ENCODE assay signal across 3 cellular contexts in genomic region chr9:32300373-32300772, GRCh38.
TF ChIP-seq lines count a peak whose summit lies in the region.

No MANE protein-coding gene starts in this region.

TF ChIP-seq in GM23338, 12 proteins besides CTCF, POLR2A, EP300 and RAD21:
- TF ChIP-seq STAT1 (IDR thresholded peaks at IDR 0.05; ENCODE audit: unreplicated experiment) (no peak), JUNB (IDR thresholded peaks at IDR 0.05; ENCODE audit: unreplicated experiment) (no peak), EZH2phosphoT487 (IDR thresholded peaks at IDR 0.05; ENCODE audit: unreplicated experiment) (no peak), ZNF331 (CRISPR knock-in tag; IDR thresholded peaks at IDR 0.05; ENCODE audit: low read depth) (no peak)
TF ChIP-seq in GM23338: peak in this region for 0.

TF ChIP-seq in H1, 55 proteins besides CTCF, POLR2A, EP300 and RAD21:
- no peak for TF ChIP-seq RNF2 (IDR thresholded peaks at IDR 0.05; ENCODE audit: borderline replicate concordance, low read depth, low read length, missing control alignments, poor library complexity, severe bottlenecking)
- TF ChIP-seq TAF1 (IDR thresholded peaks at IDR 0.05; ENCODE audit: low read depth, low read length): no peak
- TF ChIP-seq E2F6 (IDR thresholded peaks at IDR 0.05): no peak
- no peak for TF ChIP-seq FOSL1 (IDR thresholded peaks at IDR 0.05; ENCODE audit: insufficient read depth, low read depth, low read length)

TF ChIP-seq in liver, 16 proteins besides CTCF, POLR2A, EP300 and RAD21:
- TF ChIP-seq JUND (IDR thresholded peaks at IDR 0.05): no peak
- no peak for TF ChIP-seq YY1 (IDR thresholded peaks at IDR 0.05)
- peak; percentile 45 for TF ChIP-seq SP1 (IDR thresholded peaks at IDR 0.05)
- TF ChIP-seq FOXA2 (IDR thresholded peaks at IDR 0.05): peak; percentile 62
- TF ChIP-seq GABPA (IDR thresholded peaks at IDR 0.05 in 1 of 2, conservative IDR thresholded peaks at IDR 0.05 in 1 of 2): no peak
- TF ChIP-seq EGR1 (IDR thresholded peaks at IDR 0.05; ENCODE audit: low read depth in 2 of 2): no peak
- TF ChIP-seq RXRA (IDR thresholded peaks at IDR 0.05): peak; percentile 17 to 20
- TF ChIP-seq ATF3 (IDR thresholded peaks at IDR 0.05): no peak
- TF ChIP-seq NR2F2 (IDR thresholded peaks at IDR 0.05): no peak
- peak; percentile 18 for TF ChIP-seq HNF4G (IDR thresholded peaks at IDR 0.05)
- peak; percentile 70 to 77 for TF ChIP-seq HNF4A (conservative IDR thresholded peaks at IDR 0.05)
- no peak for TF ChIP-seq FOXA1 (IDR thresholded peaks at IDR 0.05)
- TF ChIP-seq ZBTB33 (IDR thresholded peaks at IDR 0.05): no peak
- TF ChIP-seq MAX (IDR thresholded peaks at IDR 0.05): no peak
TF ChIP-seq in liver: peak in this region for 5.
